In the genomic region with DNA sequence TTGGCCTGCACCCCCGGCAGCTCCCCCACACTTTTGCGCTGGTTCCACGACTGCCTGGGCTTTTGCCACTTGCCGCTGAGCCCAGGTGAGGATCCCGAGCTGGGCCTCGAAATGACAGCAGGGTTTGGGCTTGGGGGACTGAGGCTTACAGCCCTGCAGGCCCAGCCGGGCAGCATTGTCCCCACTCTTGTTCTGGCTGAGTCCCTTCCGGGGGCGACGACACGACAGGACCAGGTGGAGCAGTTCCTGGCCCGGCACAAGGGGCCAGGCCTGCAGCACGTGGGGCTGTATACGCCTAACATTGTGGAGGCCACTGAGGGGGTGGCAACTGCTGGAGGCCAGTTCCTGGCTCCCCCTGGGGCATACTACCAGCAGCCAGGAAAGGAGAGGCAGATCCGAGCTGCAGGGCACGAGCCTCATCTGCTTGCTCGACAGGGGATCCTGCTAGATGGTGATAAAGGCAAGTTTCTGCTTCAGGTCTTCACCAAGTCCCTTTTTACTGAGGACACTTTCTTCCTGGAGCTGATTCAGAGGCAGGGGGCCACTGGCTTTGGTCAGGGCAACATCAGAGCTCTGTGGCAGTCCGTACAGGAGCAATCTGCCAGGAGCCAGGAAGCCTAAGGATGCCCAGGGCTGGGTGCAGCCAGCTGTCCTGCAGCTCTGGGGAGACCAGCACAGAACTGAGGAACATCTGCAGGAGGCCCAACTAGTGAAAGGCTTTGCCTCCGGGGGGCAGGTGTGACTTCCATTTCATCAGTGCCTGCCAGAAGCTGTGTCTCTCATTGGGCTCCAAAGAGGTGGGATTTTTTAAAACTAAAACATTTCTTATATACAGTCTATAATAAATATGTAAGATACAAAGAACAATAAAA, we compare ENCODE assay signal across 8 cellular contexts. TPM values are rescaled to one million over a fixed set of nuclear protein-coding genes. Genes with fewer than 3 reads are reported as not detected.
A peak's percentile ranks its signal among the peaks of the same experiment; 100 is the strongest.
DNase-seq lines count a peak whose midpoint lies in the region; ATAC-seq, FAIRE-seq and TF ChIP-seq lines count a peak whose summit lies in the region.

No MANE protein-coding gene starts in this region.

- H3K9me3 Mint-ChIP-seq in CD4-positive, alpha-beta T cell, result no peaks in the 10 kb centered on the region
- no peaks in the 10 kb centered on the region for H3K9me3 Mint-ChIP-seq in activated CD4-positive, alpha-beta memory T cell treated with anti-CD3 and anti-CD28 coated beads for 36 hours

- intact Hi-C loops in CD4-positive, alpha-beta T cell (cut with DNase I, micrococcal nuclease), result no loop called here
- intact Hi-C loops in activated CD4-positive, alpha-beta memory T cell treated with anti-CD3 and anti-CD28 coated beads for 36 hours (cut with micrococcal nuclease), result loop anchor here (1.0 to 2.0 kb wide), 2 partner anchors 11 to 23 kb away; no protein-coding TSS in a partner anchor

- WGBS in lung, 2 donors, result 70% methylated on average over 19 of the region's 19 CpGs

- H3K27me3 Mint-ChIP-seq in CD4-positive, alpha-beta T cell, result no peaks in the 10 kb centered on the region
- H3K27me3 Mint-ChIP-seq in activated CD4-positive, alpha-beta memory T cell treated with anti-CD3 and anti-CD28 coated beads for 36 hours, result no peaks in the 10 kb centered on the region

- peaks cover 7% of the 10 kb centered on the region for H3K4me1 Mint-ChIP-seq in CD4-positive, alpha-beta T cell (ENCODE audit: low read depth)
- H3K4me1 Mint-ChIP-seq in activated CD4-positive, alpha-beta memory T cell treated with anti-CD3 and anti-CD28 coated beads for 36 hours (ENCODE audit: low read depth), result peaks cover 16% of the 10 kb centered on the region

- no peak for ATAC-seq in CD4-positive, alpha-beta T cell (ENCODE audit: poor library complexity)
- no peak for ATAC-seq in lung (ENCODE audit: insufficient read depth, low FRiP score)
- no peak for ATAC-seq in GM18873 (IDR thresholded peaks at IDR 0.05; ENCODE audit: low FRiP score, unreplicated experiment)
- ATAC-seq in HG03175 (IDR thresholded peaks at IDR 0.05; ENCODE audit: unreplicated experiment), result no peak

- CTCF ChIA-PET in CD4-positive, alpha-beta T cell (lab: Charles Lee), result interaction anchor here (0.8 to 1.4 kb wide), 2 partner anchors 10 to 12 kb away, joined by 4 read pairs; a partner anchor contains a TSS
- CTCF ChIA-PET in activated CD4-positive, alpha-beta memory T cell treated with anti-CD3 and anti-CD28 coated beads for 36 hours (lab: Charles Lee), result interaction anchor here (0.7 to 3.7 kb wide), 7 partner anchors 13 to 315 kb away, joined by 3 to 16 read pairs (median 3); a partner anchor contains a TSS

- no peak for TF ChIP-seq CTCF in CD4-positive, alpha-beta T cell (IDR thresholded peaks at IDR 0.05)
- TF ChIP-seq CTCF in lung (IDR thresholded peaks at IDR 0.05; ENCODE audit: control extremely low read depth, extremely low read depth), result no peak

- no peaks in the 10 kb centered on the region for H3K9me3 ChIP-seq in CD4-positive, alpha-beta T cell (ENCODE audit: control insufficient read depth, low read length)
- H3K9me3 ChIP-seq in lung (ENCODE audit: control insufficient read depth in 2 of 2, insufficient read depth in 1 of 2, low read length in 1 of 2), result no peaks in the 10 kb centered on the region

- H3K36me3 Mint-ChIP-seq in CD4-positive, alpha-beta T cell (ENCODE audit: low read depth), result peaks cover 21% of the 10 kb centered on the region
- peaks cover 16% of the 10 kb centered on the region for H3K36me3 Mint-ChIP-seq in activated CD4-positive, alpha-beta memory T cell treated with anti-CD3 and anti-CD28 coated beads for 36 hours

- no peak overlapping the region for H3K27ac Mint-ChIP-seq in CD4-positive, alpha-beta T cell
- H3K27ac Mint-ChIP-seq in activated CD4-positive, alpha-beta memory T cell treated with anti-CD3 and anti-CD28 coated beads for 36 hours, result peak overlapping the region; percentile 28

- peaks cover 5 to 24% of the 10 kb centered on the region in 2 donors for H3K36me3 ChIP-seq in lung (ENCODE audit: control insufficient read depth in 2 of 2, insufficient read depth in 2 of 2, low read length in 2 of 2)

- no peak overlapping the region for H3K27ac ChIP-seq in CD4-positive, alpha-beta T cell (ENCODE audit: low read depth, low read length)
- H3K27ac ChIP-seq in lung (ENCODE audit: low read depth in 1 of 2, low read length in 1 of 2), result no peak overlapping the region

- FAIRE-seq in GM18507 (lab: Jason Lieb, UNC) (peak; percentile 36), GM12891 (lab: Jason Lieb, UNC) (no peak)

- TF ChIP-seq POLR2A in GM12891 (IDR thresholded peaks at IDR 0.05; ENCODE audit: low read depth, low read length), result no peak; the same call in 1 of the 2 replicates

- no peak for DNase-seq in CD4-positive, alpha-beta T cell
- no peak for DNase-seq in GM18507 (ENCODE audit: extremely low spot score, insufficient read length, low read depth)
- DNase-seq in activated CD4-positive, alpha-beta memory T cell treated with anti-CD3 and anti-CD28 coated beads for 36 hours, result no peak
- no peak for DNase-seq in lung (ENCODE audit: low spot score)
- no peak for DNase-seq in GM12891 (ENCODE audit: insufficient read length, low spot score)
- DNase-seq in NCI-H1417 (lab: John Stamatoyannopoulos, UW), result no peak

- POLR2A ChIA-PET in CD4-positive, alpha-beta T cell (lab: Charles Lee), result interaction anchor here (0.9 to 4.9 kb wide), 3 partner anchors 12 to 358 kb away, joined by 3 to 50 read pairs (median 5); a partner anchor contains a TSS
- POLR2A ChIA-PET in activated CD4-positive, alpha-beta memory T cell treated with anti-CD3 and anti-CD28 coated beads for 36 hours (lab: Charles Lee), result interaction anchor here (1.4 to 4.7 kb wide), 7 partner anchors 11 to 597 kb away, joined by 3 to 70 read pairs (median 5); a partner anchor contains a TSS

- peak overlapping the region; percentile 60 for H3K4me3 Mint-ChIP-seq in CD4-positive, alpha-beta T cell
- H3K4me3 Mint-ChIP-seq in activated CD4-positive, alpha-beta memory T cell treated with anti-CD3 and anti-CD28 coated beads for 36 hours, result peak overlapping the region; percentile 76

- peaks cover 2 to 5% of the 10 kb centered on the region in 2 donors for H3K4me1 ChIP-seq in lung (ENCODE audit: control insufficient read depth in 2 of 2, insufficient read depth in 2 of 2, low read length in 2 of 2)

- peak overlapping the region; percentile 32 for H3K4me3 ChIP-seq in lung

- H3K27me3 ChIP-seq in CD4-positive, alpha-beta T cell (ENCODE audit: control insufficient read depth, insufficient read depth, low read length), result no peaks in the 10 kb centered on the region
- no peaks in the 10 kb centered on the region for H3K27me3 ChIP-seq in lung (ENCODE audit: control insufficient read depth, insufficient read depth)

TF ChIP-seq in GM12891, 5 proteins besides CTCF, POLR2A, EP300 and RAD21:
- TF ChIP-seq TAF1 (IDR thresholded peaks at IDR 0.05; ENCODE audit: low read depth, low read length) (no peak), POU2F2 (IDR thresholded peaks at IDR 0.05; ENCODE audit: low read depth, low read length) (no peak), SPI1 (IDR thresholded peaks at IDR 0.05; ENCODE audit: low read depth, low read length) (no peak), PAX5 (IDR thresholded peaks at IDR 0.05; ENCODE audit: insufficient read depth, low read length, severe bottlenecking) (no peak), POLR2AphosphoS5 (IDR thresholded peaks at IDR 0.05; ENCODE audit: low read depth, low read length) (no peak)

RNA-seq across cellular contexts. Expression of a gene that starts 1.2 kb away (rescaled TPM):
- not detected for total RNA-seq in CD4-positive, alpha-beta T cell
- total RNA-seq in activated CD4-positive, alpha-beta memory T cell treated with anti-CD3 and anti-CD28 coated beads for 36 hours, result 10 to 100 TPM; 12.7 to 14.3 TPM
- total RNA-seq in lung, result under 1 TPM; 0.63 to 0.80 TPM
- 1 to 10 TPM in 1 of 2 donors, under 1 TPM in 1; 0.55 to 2.3 TPM for polyA plus RNA-seq in lung
- 8.5 TPM for polyA plus RNA-seq in GM12891 (2012; ENCODE audit: low read depth, missing spikeins)

RNA-seq across cellular contexts. Expression of a gene that starts 12.1 kb away (rescaled TPM):
- total RNA-seq in CD4-positive, alpha-beta T cell, result 10 to 100 TPM; 44.5 to 46.2 TPM
- 10 to 100 TPM; 22.8 to 23.1 TPM for total RNA-seq in activated CD4-positive, alpha-beta memory T cell treated with anti-CD3 and anti-CD28 coated beads for 36 hours
- 10 to 100 TPM in 1 of 2 donors, 1 to 10 TPM in 1; 6.4 to 10.9 TPM for total RNA-seq in lung
- 10 to 100 TPM in 1 of 2 donors, 1 to 10 TPM in 1; 5.3 to 10.6 TPM for polyA plus RNA-seq in lung
- 15.6 TPM for polyA plus RNA-seq in GM12891 (2012; ENCODE audit: low read depth, missing spikeins)

RNA-seq across cellular contexts. Expression of a gene that starts 12.4 kb away (rescaled TPM):
- 10 to 100 TPM; 57.9 to 67.4 TPM for total RNA-seq in CD4-positive, alpha-beta T cell
- 10 to 100 TPM; 49.2 to 51.8 TPM for total RNA-seq in activated CD4-positive, alpha-beta memory T cell treated with anti-CD3 and anti-CD28 coated beads for 36 hours
- total RNA-seq in lung, result 10 to 100 TPM; 16.8 to 26.3 TPM
- polyA plus RNA-seq in lung, result 10 to 100 TPM; 14.0 to 22.5 TPM
- 20.9 TPM for polyA plus RNA-seq in GM12891 (2012; ENCODE audit: low read depth, missing spikeins)

Comparison
In these comparisons a context has a peak if more than half of its experiments do, and no peak if none do; other contexts are left out.
1. RNA of a gene that starts 1.2 kb away (total RNA-seq): 12.7 to 14.3 TPM in activated CD4-positive, alpha-beta memory T cell treated with anti-CD3 and anti-CD28 coated beads for 36 hours; 0.63 to 0.80 TPM in lung and not detected in CD4-positive, alpha-beta T cell; every median in the first group is over 4 times any median in the second.